ENCODE assay signal across 18 cellular contexts in the genomic region with DNA sequence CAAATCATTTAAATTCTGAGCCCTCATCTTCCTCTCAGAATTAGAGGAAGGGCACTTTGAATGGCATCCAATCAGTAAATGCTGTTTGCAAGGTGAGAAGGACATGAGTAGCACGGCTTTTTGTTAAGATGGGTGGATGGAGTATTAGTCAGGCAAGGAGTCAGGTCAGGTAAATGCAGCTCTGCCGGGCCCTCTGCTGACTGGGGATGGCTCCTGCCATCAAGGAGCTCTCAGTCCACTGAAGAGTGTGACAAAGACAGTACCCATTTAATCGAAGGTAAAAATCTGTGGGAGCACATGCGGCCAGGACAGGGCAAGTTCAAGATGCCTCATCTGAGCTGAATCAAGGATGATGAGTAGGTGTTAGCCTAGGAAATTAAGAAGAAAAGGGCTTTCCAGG.
DNase-seq lines count a peak whose midpoint lies in the region; ATAC-seq, FAIRE-seq and TF ChIP-seq lines count a peak whose summit lies in the region.
"Had no signal": no experiment of that assay in that cellular context is flagged by ENCODE, and none has a peak within 500 bp of the region (broad histone marks: within the 10 kb centered on the region; RNA-seq: fewer than 3 reads in every experiment).

No MANE protein-coding gene starts in this region.

- no peaks in the 10 kb centered on the region for H3K79me1 ChIP-seq in H1 (ENCODE audit: low read depth, low read length)

- no peak for TF ChIP-seq EP300 in H1 (IDR thresholded peaks at IDR 0.05; ENCODE audit: borderline replicate concordance in 1 of 2, low read depth in 2 of 2, low read length in 2 of 2)

- no peak overlapping the region for H3K23ac ChIP-seq in H1 (ENCODE audit: insufficient read length)

- H3K4ac ChIP-seq in H1 (replicated peaks; ENCODE audit: insufficient read length, low read depth, low read length) = no peak overlapping the region

- H3K27ac ChIP-seq in GM23338 (ENCODE audit: low read depth) (no peak overlapping the region), H1 (ENCODE audit: low read depth, low read length) (no peak overlapping the region), substantia nigra (ENCODE audit: low read depth, low read length, poor library complexity, severe bottlenecking) (no peak overlapping the region)
- H3K27ac ChIP-seq: C4-2B had no signal

- TF ChIP-seq RAD21 in H1 (IDR thresholded peaks at IDR 0.05 in 1 of 2, conservative IDR thresholded peaks at IDR 0.05 in 1 of 2; ENCODE audit: low read depth in 2 of 2, low read length in 2 of 2) = peak; percentile 24 to 27; a peak in 2 of 4 replicates

- H4K5ac ChIP-seq in H1 (ENCODE audit: insufficient read length, low read depth, low read length) = no peak overlapping the region

- no peaks in the 10 kb centered on the region for H3K9me3 ChIP-seq in H1 (ENCODE audit: insufficient read depth in 2 of 2, low read depth in 1 of 2, low read length in 1 of 2)
- H3K9me3 ChIP-seq: BE2C had no signal

- no peaks in the 10 kb centered on the region for H3K27me3 ChIP-seq in GM23338 (ENCODE audit: insufficient read depth)
- H3K27me3 ChIP-seq in H7 (ENCODE audit: control insufficient read depth, insufficient read depth, low read length) = no peaks in the 10 kb centered on the region
- no peaks in the 10 kb centered on the region for H3K27me3 ChIP-seq in H1 (replicated peaks in 1 of 4; ENCODE audit: control insufficient read depth in 3 of 4, extremely low read depth in 1 of 4, insufficient read depth in 3 of 4, low read length in 3 of 4)
- H3K27me3 ChIP-seq: BE2C had no signal

- H3K4me2 ChIP-seq in GM23338 = no peak overlapping the region
- no peak overlapping the region for H3K4me2 ChIP-seq in H1 (ENCODE audit: insufficient read depth in 1 of 2, low read depth in 2 of 2, low read length in 2 of 2)

- peaks cover 5% of the 10 kb centered on the region for H3K27me3 Mint-ChIP-seq in GM23338 (ENCODE audit: insufficient read depth, low read depth, poor library complexity)
- H3K27me3 Mint-ChIP-seq: CD4-positive, alpha-beta memory T cell had no signal

- CTCF ChIA-PET in H1 (lab: Charles Lee; ENCODE audit: partially characterized antibody) = interaction anchor here (0.9 to 1.4 kb wide), 3 partner anchors 27 to 909 kb away, joined by 3 to 8 read pairs (median 4); no protein-coding TSS in a partner anchor

- no peak overlapping the region for H4K8ac ChIP-seq in H1 (ENCODE audit: extremely low read depth, insufficient read depth, low read length)

- H3F3A ChIP-seq in GM23338 (replicated peaks; ENCODE audit: low read depth) = no peaks in the 10 kb centered on the region

- no peak overlapping the region for H2BK5ac ChIP-seq in H1 (ENCODE audit: low read depth, low read length)

- 89% methylated on average over 4 of the region's 4 CpGs; no CpG with 5 or more reads in 1 of the 2 experiments for WGBS in H1 (ENCODE audit: extremely low coverage in 1 of 2, insufficient coverage in 1 of 2, insufficient read length in 1 of 2, insufficient replicate concordance in 2 of 2, low coverage in 1 of 2, low lambda C conversion rate in 2 of 2, missing lambda C conversion rate in 1 of 2), 2 experiments

- no peaks in the 10 kb centered on the region for H3K36me3 ChIP-seq in GM23338 (ENCODE audit: insufficient read depth)
- H3K36me3 ChIP-seq in H7 (replicated peaks; ENCODE audit: control insufficient read depth, insufficient read depth, low read length) = no peaks in the 10 kb centered on the region
- no peaks in the 10 kb centered on the region for H3K36me3 ChIP-seq in H1 (ENCODE audit: control insufficient read depth in 2 of 4, insufficient read depth in 4 of 4, low read length in 3 of 4)
- H3K36me3 ChIP-seq: BE2C had no signal

- no peak for TF ChIP-seq POLR2A in H1 (IDR thresholded peaks at IDR 0.05; ENCODE audit: control extremely low read depth in 1 of 2, low read depth in 2 of 2, low read length in 2 of 2)

- no peak overlapping the region for H2BK12ac ChIP-seq in H1 (ENCODE audit: low read depth, low read length)

- no peaks in the 10 kb centered on the region for H3K9me3 Mint-ChIP-seq in GM23338

- no peak overlapping the region for H2BK20ac ChIP-seq in H1 (ENCODE audit: low read length)

- H3K14ac ChIP-seq in H1 (ENCODE audit: insufficient read length) = no peak overlapping the region

- H2BK120ac ChIP-seq in H1 (replicated peaks; ENCODE audit: low read depth, low read length) = no peak overlapping the region

- H4K91ac ChIP-seq in H1 (replicated peaks; ENCODE audit: insufficient read length, low read length) = no peak overlapping the region

- DNase-seq in GM23338 (ENCODE audit: low spot score) = peak; percentile 30
- peak; percentile 37 for DNase-seq in H7
- no peak for DNase-seq in H1 (ENCODE audit: low read depth in 1 of 2, low spot score in 2 of 2)
- DNase-seq in iPS-NIHi7 (ENCODE audit: extremely low spot score) = peak; percentile 36
- DNase-seq in substantia nigra (lab: John Stamatoyannopoulos, UW) = no peak
- DNase-seq in stimulated activated CD4-positive, alpha-beta T cell treated with anti-CD3 and anti-CD28 coated beads, Interleukin-2, amount 100 ng/mL, for 48 hours = no peak
- DNase-seq: BE2C; CD4-positive, alpha-beta memory T cell; DMS79; GOT3 had no signal

- no peak overlapping the region for H2AK5ac ChIP-seq in H1 (ENCODE audit: low read depth, low read length)

- POLR2A ChIA-PET in H1 (lab: Charles Lee; ENCODE audit: partially characterized antibody) = no interaction called here

- H3K9ac ChIP-seq in H1 (replicated peaks in 1 of 4; ENCODE audit: extremely low read depth in 1 of 4, low read depth in 3 of 4, low read length in 3 of 4) = no peak overlapping the region

- FAIRE-seq in H1 (lab: Jason Lieb, UNC) = no peak
- FAIRE-seq: A204.1, GM12878, GM18507, HepG2, HTR-8/SVneo had no signal

- H3K9me2 ChIP-seq in GM23338 (ENCODE audit: insufficient read depth) = 0 out of 2 replicates have a peak, but pooled peaks cover 3% of the 10 kb centered on the region

- peaks cover 10% of the 10 kb centered on the region for H3K4me1 Mint-ChIP-seq in GM23338
- H3K4me1 Mint-ChIP-seq: CD4-positive, alpha-beta memory T cell had no signal

- H3K79me2 ChIP-seq in GM23338 (replicated peaks; ENCODE audit: insufficient read depth) (no peaks in the 10 kb centered on the region), H1 (ENCODE audit: control insufficient read depth in 1 of 2, insufficient read depth in 2 of 2, low read length in 2 of 2) (no peaks in the 10 kb centered on the region)

- no peak overlapping the region for H3K4me3 ChIP-seq in GM23338
- no peak overlapping the region for H3K4me3 ChIP-seq in H7 (ENCODE audit: insufficient read depth, low read depth, low read length)
- no peak overlapping the region for H3K4me3 ChIP-seq in H1 (ENCODE audit: extremely low read depth in 1 of 4, insufficient read depth in 2 of 4, low read depth in 3 of 4, low read length in 4 of 4)
- H3K4me3 ChIP-seq: GM12878 had no signal

- no peaks in the 10 kb centered on the region; the same call in 1 of the 2 replicates for H4K20me1 ChIP-seq in GM23338 (replicated peaks; ENCODE audit: insufficient read depth)
- H4K20me1 ChIP-seq in H1 (replicated peaks in 1 of 2; ENCODE audit: control insufficient read depth in 1 of 2, insufficient read depth in 2 of 2, low read length in 2 of 2) = no peaks in the 10 kb centered on the region

- peak in 1 of 2 experiments; percentile 24; a peak in 1 of 4 replicates for TF ChIP-seq CTCF in GM23338 (conservative IDR thresholded peaks at IDR 0.05; ENCODE audit: low read depth in 2 of 2)
- peak; percentile 14 to 18 (median 18); a peak in 3 of 4 replicates for TF ChIP-seq CTCF in H1 (IDR thresholded peaks at IDR 0.05; ENCODE audit: control extremely low read depth in 1 of 3, insufficient read depth in 1 of 3, low read depth in 1 of 3, low read length in 3 of 3)

- H3K56ac ChIP-seq in H1 (replicated peaks; ENCODE audit: insufficient read length, low read depth, low read length) = no peak overlapping the region

- ATAC-seq in GM23338 = peak; percentile 77
- no peak for ATAC-seq in GM18907 (IDR thresholded peaks at IDR 0.05; ENCODE audit: unreplicated experiment)
- ATAC-seq: GM12878, HCT116, HepG2 had no signal

- H3K4me3 Mint-ChIP-seq in GM23338 = no peak overlapping the region
- H3K4me3 Mint-ChIP-seq: CD4-positive, alpha-beta memory T cell had no signal

- no peaks in the 10 kb centered on the region for H3K36me3 Mint-ChIP-seq in GM23338 (ENCODE audit: low read depth)
- H3K36me3 Mint-ChIP-seq: CD4-positive, alpha-beta memory T cell had no signal

- no peak overlapping the region for H2BK15ac ChIP-seq in H1 (ENCODE audit: low read length)

- H3K4me1 ChIP-seq in GM23338 (ENCODE audit: insufficient read depth) (no peaks in the 10 kb centered on the region), H1 (replicated peaks in 1 of 4; ENCODE audit: control insufficient read depth in 3 of 4, insufficient read depth in 4 of 4, low read length in 3 of 4) (no peaks in the 10 kb centered on the region)

- no peak overlapping the region for H2AFZ ChIP-seq in GM23338
- H2AFZ ChIP-seq in H1 (ENCODE audit: low read length) = no peak overlapping the region

- H3K18ac ChIP-seq in H1 (ENCODE audit: extremely low read depth, low read length) = no peak overlapping the region

- H3K23me2 ChIP-seq in H1 (ENCODE audit: low read depth, low read length) = no peaks in the 10 kb centered on the region

- H3K27ac Mint-ChIP-seq in GM23338 = no peak overlapping the region; the same call in 1 of the 2 replicates
- H3K27ac Mint-ChIP-seq: CD4-positive, alpha-beta memory T cell had no signal

TF ChIP-seq in GM23338, 12 proteins besides CTCF, POLR2A, EP300 and RAD21 (continues in another document):
- TF ChIP-seq CREB1 (CRISPR knock-in tag; IDR thresholded peaks at IDR 0.05; ENCODE audit: low read depth) (no peak), STAT1 (IDR thresholded peaks at IDR 0.05; ENCODE audit: unreplicated experiment) (no peak), ZNF114 (CRISPR knock-in tag; IDR thresholded peaks at IDR 0.05) (no peak)

TF ChIP-seq in H1, 55 proteins besides CTCF, POLR2A, EP300 and RAD21 (continues in another document):
- TF ChIP-seq RNF2 (IDR thresholded peaks at IDR 0.05; ENCODE audit: borderline replicate concordance, low read depth, low read length, missing control alignments, poor library complexity, severe bottlenecking) = no peak
- no peak for TF ChIP-seq RBBP5 (IDR thresholded peaks at IDR 0.05; ENCODE audit: borderline replicate concordance, low read depth, low read length)
- no peak for TF ChIP-seq POLR2AphosphoS5 (IDR thresholded peaks at IDR 0.05; ENCODE audit: low read depth, low read length)

Comparison
In these comparisons a context has a peak if more than half of its experiments do, and no peak if none do; other contexts are left out.
1. DNase-seq: peak in GM23338 (single experiment), H7 (single experiment) and iPS-NIHi7 (single experiment); none in H1 (0 of 2), substantia nigra (0 of 49) and stimulated activated CD4-positive, alpha-beta T cell treated with anti-CD3 and anti-CD28 coated beads, Interleukin-2, amount 100 ng/mL, for 48 hours (0 of 2).